10 cellular contexts compared by ENCODE assay signal in genomic region chr12:2268478-2269286, GRCh38.
A peak's percentile ranks its signal among the peaks of the same experiment; 100 is the strongest.
DNase-seq lines count a peak whose midpoint lies in the region; ATAC-seq and TF ChIP-seq lines count a peak whose summit lies in the region.
"Had no signal": no experiment of that assay in that cellular context is flagged by ENCODE, and none has a peak within 500 bp of the region (broad histone marks: within the 10 kb centered on the region; RNA-seq: fewer than 3 reads in every experiment).

No MANE protein-coding gene starts in this region.

- no peaks in the 10 kb centered on the region; the same call in 1 of the 2 replicates for H3K27me3 Mint-ChIP-seq in WTC11 (ENCODE audit: low read depth)
- H3K27me3 Mint-ChIP-seq in stimulated activated naive CD8-positive, alpha-beta T cell treated with anti-CD3 and anti-CD28 coated beads, Interleukin-15, amount 100 ng/mL, for 72 hours, result no peaks in the 10 kb centered on the region
- peaks cover 7 to 9% of the 10 kb centered on the region in 2 donors for H3K27me3 Mint-ChIP-seq in natural killer cell (ENCODE audit: low read depth in 2 of 2)

- H3K9me3 Mint-ChIP-seq in WTC11 (no peaks in the 10 kb centered on the region), natural killer cell (no peaks in the 10 kb centered on the region)
- H3K9me3 Mint-ChIP-seq in stimulated activated naive CD8-positive, alpha-beta T cell treated with anti-CD3 and anti-CD28 coated beads, Interleukin-15, amount 100 ng/mL, for 72 hours, result no peaks in the 10 kb centered on the region
- H3K9me3 Mint-ChIP-seq: activated naive CD4-positive, alpha-beta T cell treated with anti-CD3 and anti-CD28 coated beads for 36 hours had no signal

- H3K4me3 ChIP-seq in fibroblast of pulmonary artery (replicated peaks; ENCODE audit: low read depth, low read length) (no peak overlapping the region), retinal pigment epithelial cell (ENCODE audit: low read length) (no peak overlapping the region)

- ATAC-seq in WTC11, result no peak
- no peak for ATAC-seq in stimulated activated naive CD8-positive, alpha-beta T cell treated with anti-CD3 and anti-CD28 coated beads, Interleukin-15, amount 100 ng/mL, for 72 hours
- ATAC-seq in natural killer cell, result no peak
- no peak for ATAC-seq in HG02763 (IDR thresholded peaks at IDR 0.05; ENCODE audit: unreplicated experiment)

- H3K36me3 Mint-ChIP-seq in WTC11 (no peaks in the 10 kb centered on the region), natural killer cell (no peaks in the 10 kb centered on the region)

- H3K27ac Mint-ChIP-seq in WTC11, result 0 out of 2 replicates have a peak overlapping the region, but pooled peaks have one; percentile 12
- H3K27ac Mint-ChIP-seq in stimulated activated naive CD8-positive, alpha-beta T cell treated with anti-CD3 and anti-CD28 coated beads, Interleukin-15, amount 100 ng/mL, for 72 hours, result no peak overlapping the region
- no peak overlapping the region for H3K27ac Mint-ChIP-seq in natural killer cell
- H3K27ac Mint-ChIP-seq: activated naive CD4-positive, alpha-beta T cell treated with anti-CD3 and anti-CD28 coated beads for 36 hours had no signal

- POLR2A ChIA-PET in WTC11 (lab: Charles Lee), result no interaction called here

- CTCF ChIA-PET in WTC11 (lab: Charles Lee), result no interaction called here

- DNase-seq in EH (ENCODE audit: low read depth) (peak; percentile 97), WTC11 (ENCODE audit: low spot score) (no peak), fibroblast of pulmonary artery (ENCODE audit: low read depth) (peak; percentile 73), retinal pigment epithelial cell (ENCODE audit: low read depth) (peak; percentile 40), DMS53 (lab: John Stamatoyannopoulos, UW) (no peak), natural killer cell (no peak)
- no peak for DNase-seq in stimulated activated naive CD8-positive, alpha-beta T cell treated with anti-CD3 and anti-CD28 coated beads, Interleukin-15, amount 100 ng/mL, for 72 hours
- DNase-seq: activated naive CD4-positive, alpha-beta T cell treated with anti-CD3 and anti-CD28 coated beads for 36 hours; NCI-H748 treated with DMSO at 0.1 percent for 48 hours had no signal

- no peak for TF ChIP-seq CTCF in WTC11 (IDR thresholded peaks at IDR 0.05)
- no peak for TF ChIP-seq CTCF in fibroblast of pulmonary artery (IDR thresholded peaks at IDR 0.05; ENCODE audit: low read length, missing control alignments)
- no peak for TF ChIP-seq CTCF in retinal pigment epithelial cell (conservative IDR thresholded peaks at IDR 0.05; ENCODE audit: low read depth, low read length)
- TF ChIP-seq CTCF in natural killer cell (IDR thresholded peaks at IDR 0.05), result no peak

- H3K4me1 Mint-ChIP-seq in WTC11 (peaks cover 19% of the 10 kb centered on the region), natural killer cell (no peaks in the 10 kb centered on the region)
- H3K4me1 Mint-ChIP-seq in stimulated activated naive CD8-positive, alpha-beta T cell treated with anti-CD3 and anti-CD28 coated beads, Interleukin-15, amount 100 ng/mL, for 72 hours, result no peaks in the 10 kb centered on the region

- intact Hi-C loops in natural killer cell (cut with micrococcal nuclease), result no loop called here

- H3K4me3 Mint-ChIP-seq in WTC11, result no peak overlapping the region
- H3K4me3 Mint-ChIP-seq in stimulated activated naive CD8-positive, alpha-beta T cell treated with anti-CD3 and anti-CD28 coated beads, Interleukin-15, amount 100 ng/mL, for 72 hours, result no peak overlapping the region
- no peak overlapping the region for H3K4me3 Mint-ChIP-seq in natural killer cell
- H3K4me3 Mint-ChIP-seq: activated naive CD4-positive, alpha-beta T cell treated with anti-CD3 and anti-CD28 coated beads for 36 hours had no signal

TF ChIP-seq in WTC11, 78 proteins besides CTCF, POLR2A, EP300 and RAD21:
- no peak for TF ChIP-seq ATF2 (CRISPR knock-in tag; IDR thresholded peaks at IDR 0.05; ENCODE audit: borderline replicate concordance, low read depth)
- TF ChIP-seq, protein P1, sequence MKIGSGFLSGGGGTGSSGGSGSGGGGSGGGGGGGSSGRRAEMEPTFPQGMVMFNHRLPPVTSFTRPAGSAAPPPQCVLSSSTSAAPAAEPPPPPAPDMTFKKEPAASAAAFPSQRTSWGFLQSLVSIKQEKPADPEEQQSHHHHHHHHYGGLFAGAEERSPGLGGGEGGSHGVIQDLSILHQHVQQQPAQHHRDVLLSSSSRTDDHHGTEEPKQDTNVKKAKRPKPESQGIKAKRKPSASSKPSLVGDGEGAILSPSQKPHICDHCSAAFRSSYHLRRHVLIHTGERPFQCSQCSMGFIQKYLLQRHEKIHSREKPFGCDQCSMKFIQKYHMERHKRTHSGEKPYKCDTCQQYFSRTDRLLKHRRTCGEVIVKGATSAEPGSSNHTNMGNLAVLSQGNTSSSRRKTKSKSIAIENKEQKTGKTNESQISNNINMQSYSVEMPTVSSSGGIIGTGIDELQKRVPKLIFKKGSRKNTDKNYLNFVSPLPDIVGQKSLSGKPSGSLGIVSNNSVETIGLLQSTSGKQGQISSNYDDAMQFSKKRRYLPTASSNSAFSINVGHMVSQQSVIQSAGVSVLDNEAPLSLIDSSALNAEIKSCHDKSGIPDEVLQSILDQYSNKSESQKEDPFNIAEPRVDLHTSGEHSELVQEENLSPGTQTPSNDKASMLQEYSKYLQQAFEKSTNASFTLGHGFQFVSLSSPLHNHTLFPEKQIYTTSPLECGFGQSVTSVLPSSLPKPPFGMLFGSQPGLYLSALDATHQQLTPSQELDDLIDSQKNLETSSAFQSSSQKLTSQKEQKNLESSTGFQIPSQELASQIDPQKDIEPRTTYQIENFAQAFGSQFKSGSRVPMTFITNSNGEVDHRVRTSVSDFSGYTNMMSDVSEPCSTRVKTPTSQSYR (CRISPR knock-in tag; IDR thresholded peaks at IDR 0.05), result no peak
- TF ChIP-seq, protein P2, sequence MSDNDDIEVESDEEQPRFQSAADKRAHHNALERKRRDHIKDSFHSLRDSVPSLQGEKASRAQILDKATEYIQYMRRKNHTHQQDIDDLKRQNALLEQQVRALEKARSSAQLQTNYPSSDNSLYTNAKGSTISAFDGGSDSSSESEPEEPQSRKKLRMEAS (CRISPR knock-in tag; IDR thresholded peaks at IDR 0.05), result no peak
- no peak for TF ChIP-seq AR (CRISPR knock-in tag; IDR thresholded peaks at IDR 0.05)
- TF ChIP-seq NR2C2 (CRISPR knock-in tag; IDR thresholded peaks at IDR 0.05), result no peak
TF ChIP-seq in WTC11: peak in this region for 0.

Comparison
In these comparisons a context has a peak if more than half of its experiments do, and no peak if none do; other contexts are left out.
1. DNase-seq: peak in EH (single experiment), fibroblast of pulmonary artery (single experiment) and retinal pigment epithelial cell (single experiment); none in WTC11 (single experiment), stimulated activated naive CD8-positive, alpha-beta T cell treated with anti-CD3 and anti-CD28 coated beads, Interleukin-15, amount 100 ng/mL, for 72 hours (0 of 2), DMS53 (single experiment) and natural killer cell (single experiment).